Comparison of ENCODE assay signal across 11 cellular contexts in genomic region chr13:33554919-33555791, GRCh38.
A peak's percentile ranks its signal among the peaks of the same experiment; 100 is the strongest.
DNase-seq lines count a peak whose midpoint lies in the region; ATAC-seq, FAIRE-seq and TF ChIP-seq lines count a peak whose summit lies in the region.
"Had no signal": no experiment of that assay in that cellular context is flagged by ENCODE, and none has a peak within 500 bp of the region (broad histone marks: within the 10 kb centered on the region; RNA-seq: fewer than 3 reads in every experiment).

No MANE protein-coding gene starts in this region.

- no peak overlapping the region for H3K4me3 ChIP-seq in OCI-LY7 (ENCODE audit: low read depth, low read length, poor library complexity, severe bottlenecking)
- H3K4me3 ChIP-seq in urinary bladder (ENCODE audit: low read depth, low read length), result no peak overlapping the region
- no peak overlapping the region for H3K4me3 ChIP-seq in small intestine (ENCODE audit: low read depth in 1 of 2, low read length in 2 of 2)
- H3K4me3 ChIP-seq: HAP-1 had no signal

- H3K27me3 ChIP-seq in small intestine (ENCODE audit: control insufficient read depth in 2 of 2, insufficient read depth in 2 of 2, low read length in 2 of 2), result no peaks in the 10 kb centered on the region

- H3K9me3 ChIP-seq in OCI-LY7 (ENCODE audit: low read length), result peaks cover 4% of the 10 kb centered on the region; the same call in 1 of the 2 replicates
- H3K9me3 ChIP-seq in small intestine (ENCODE audit: control insufficient read depth, low read depth), result no peaks in the 10 kb centered on the region
- H3K9me3 ChIP-seq: HAP-1 had no signal

- CTCF ChIA-PET in OCI-LY7 (lab: Charles Lee; ENCODE audit: unreplicated experiment), result no interaction called here

- H3K9me2 ChIP-seq in OCI-LY7 (ENCODE audit: insufficient read depth, low read length), result no peaks in the 10 kb centered on the region

- ATAC-seq in Right ventricle myocardium superior (ENCODE audit: poor library complexity) (peak; percentile 63), Right ventricle myocardium inferior (no peak), HG02840 (IDR thresholded peaks at IDR 0.05; ENCODE audit: low FRiP score, unreplicated experiment) (peak; percentile 72)

- 49% methylated on average over 3 of the region's 3 CpGs for WGBS in urinary bladder
- WGBS in small intestine, 3 donors, result 57 to 68% (median 68%) methylated on average over 3 of the region's 3 CpGs

- H4K20me1 ChIP-seq in OCI-LY7 (ENCODE audit: insufficient read depth, low read length), result no peaks in the 10 kb centered on the region

- no TSS peak for BruUV-seq in OCI-LY7 (replicated peaks; lab: Mats Ljungman, UMichigan)

- FAIRE-seq in small intestine (lab: Jason Lieb, UNC), result no peak

- DNase-seq in Right ventricle myocardium superior, result no peak
- no peak for DNase-seq in Right ventricle myocardium inferior (ENCODE audit: missing footprints)
- DNase-seq in OCI-LY7 (ENCODE audit: low spot score), result no peak
- no peak for DNase-seq in LoVo (ENCODE audit: low spot score)
- DNase-seq in small intestine, result no peak
- no peak for DNase-seq in putamen (ENCODE audit: low spot score)
- DNase-seq: cortex of kidney had no signal

- no peaks in the 10 kb centered on the region for H3K79me2 ChIP-seq in OCI-LY7 (ENCODE audit: insufficient read depth, low read depth, low read length)

- intact Hi-C loops in Right ventricle myocardium superior (cut with DNase I), result no loop called here
- intact Hi-C loops in Right ventricle myocardium inferior (cut with DNase I), result no loop called here
- intact Hi-C loops in OCI-LY7 (cut with micrococcal nuclease; ENCODE audit: unreplicated experiment), result no loop called here

- peak overlapping the region; percentile 74 for H2AFZ ChIP-seq in OCI-LY7 (ENCODE audit: low read length)

- no peak overlapping the region for H3K4me2 ChIP-seq in OCI-LY7 (ENCODE audit: low read length)

- H3K4me1 ChIP-seq in OCI-LY7 (ENCODE audit: insufficient read depth, low read length, poor library complexity, severe bottlenecking) (peaks cover 5% of the 10 kb centered on the region), urinary bladder (ENCODE audit: insufficient read depth) (no peaks in the 10 kb centered on the region), small intestine (ENCODE audit: control insufficient read depth in 2 of 2, insufficient read depth in 1 of 2, low read depth in 1 of 2, low read length in 1 of 2) (no peaks in the 10 kb centered on the region)

- no peak for TF ChIP-seq CTCF in OCI-LY7 (conservative IDR thresholded peaks at IDR 0.05; ENCODE audit: low read length)

- H3K36me3 ChIP-seq in OCI-LY7 (ENCODE audit: insufficient read depth, low read length), result no peaks in the 10 kb centered on the region; the same call in 1 of the 2 replicates
- H3K36me3 ChIP-seq in urinary bladder (ENCODE audit: insufficient read depth), result no peaks in the 10 kb centered on the region
- H3K36me3 ChIP-seq in small intestine (ENCODE audit: control insufficient read depth in 2 of 2, insufficient read depth in 2 of 2, low read length in 2 of 2), result no peaks in the 10 kb centered on the region
- H3K36me3 ChIP-seq: HAP-1 had no signal

- POLR2A ChIA-PET in OCI-LY7 (lab: Charles Lee), result interaction anchor here (0.5 to 1.7 kb wide), 5 partner anchors 8 to 169 kb away, joined by 3 to 6 read pairs (median 3); no protein-coding TSS in a partner anchor

- H3K27ac ChIP-seq in OCI-LY7 (ENCODE audit: low read depth, low read length, poor library complexity, severe bottlenecking) (no peak overlapping the region), urinary bladder (ENCODE audit: low read depth) (peak overlapping the region; percentile 23), small intestine (ENCODE audit: low read depth in 1 of 2, low read length in 1 of 2) (no peak overlapping the region)
- H3K27ac ChIP-seq: VCaP had no signal
